Comparison of ENCODE assay signal across 24 cellular contexts in genomic region chr18:32373505-32373904, GRCh38.
DNase-seq lines count a peak whose midpoint lies in the region; ATAC-seq and TF ChIP-seq lines count a peak whose summit lies in the region.
"Had no signal": no experiment of that assay in that cellular context is flagged by ENCODE, and none has a peak within 500 bp of the region (broad histone marks: within the 10 kb centered on the region; RNA-seq: fewer than 3 reads in every experiment).

No MANE protein-coding gene starts in this region.

- TF ChIP-seq CTCF in RWPE2 (IDR thresholded peaks at IDR 0.05; ENCODE audit: poor library complexity, severe bottlenecking) (no peak), esophagus squamous epithelium (IDR thresholded peaks at IDR 0.05) (no peak), psoas muscle (IDR thresholded peaks at IDR 0.05) (no peak), GM13976 (IDR thresholded peaks at IDR 0.05; ENCODE audit: borderline replicate concordance, control extremely low read depth, extremely low read depth, insufficient read depth, missing control alignments) (no peak)

- H3K9me3 ChIP-seq in RWPE2 (ENCODE audit: severe bottlenecking) (no peaks in the 10 kb centered on the region), esophagus squamous epithelium (no peaks in the 10 kb centered on the region), psoas muscle (no peaks in the 10 kb centered on the region)
- H3K9me3 ChIP-seq: gastrocnemius medialis, spleen had no signal

- intact Hi-C loops in esophagus squamous epithelium (cut with DNase I) (no loop called here), psoas muscle (cut with DNase I) (loop anchor here in 1 of 2 donors (10.0 kb wide), 1 partner anchor 59 kb away; no protein-coding TSS in a partner anchor)

- H3K27ac ChIP-seq in RWPE2 (ENCODE audit: poor library complexity, severe bottlenecking) (peak overlapping the region; percentile 73), esophagus squamous epithelium (peak overlapping the region; percentile 70 to 94 (median 88)), psoas muscle (no peak overlapping the region)
- H3K27ac ChIP-seq: HL-60, spleen had no signal

- no peaks in the 10 kb centered on the region for H3K27me3 ChIP-seq in RWPE2 (ENCODE audit: insufficient read depth, poor library complexity, severe bottlenecking)
- H3K27me3 ChIP-seq in esophagus squamous epithelium, result no peaks in the 10 kb centered on the region
- H3K27me3 ChIP-seq in psoas muscle (ENCODE audit: insufficient read depth in 3 of 3, low read length in 2 of 3), result no peaks in the 10 kb centered on the region
- H3K27me3 ChIP-seq: gastrocnemius medialis, spleen had no signal

- ATAC-seq in RWPE2 (ENCODE audit: low read depth) (no peak), psoas muscle (peak in 3 of 4 donors; percentile 11 to 29 (median 27))
- ATAC-seq: stimulated activated effector memory CD8-positive, alpha-beta T cell treated with anti-CD3 and anti-CD28 coated beads, Interleukin-12 subunit alpha, Interleukin-12 subunit beta, amount 100 ng/mL, for 72 hours had no signal

- H3K36me3 ChIP-seq in RWPE2 (ENCODE audit: low read depth) (no peaks in the 10 kb centered on the region), esophagus squamous epithelium (no peaks in the 10 kb centered on the region), psoas muscle (ENCODE audit: insufficient read depth in 1 of 2, low read depth in 1 of 2) (no peaks in the 10 kb centered on the region)
- H3K36me3 ChIP-seq: gastrocnemius medialis, spleen had no signal

- TF ChIP-seq POLR2A in esophagus squamous epithelium (IDR thresholded peaks at IDR 0.05), result no peak

- H3K4me3 ChIP-seq in RWPE2 (ENCODE audit: severe bottlenecking) (no peak overlapping the region), esophagus squamous epithelium (no peak overlapping the region), psoas muscle (no peak overlapping the region)
- H3K4me3 ChIP-seq: gastrocnemius medialis, lung, spleen had no signal

- DNase-seq in COLO668 (lab: John Stamatoyannopoulos, UW; ENCODE audit: unreplicated experiment), result peak; percentile 30
- no peak for DNase-seq in RWPE2 (ENCODE audit: low spot score)
- no peak for DNase-seq in esophagus squamous epithelium (lab: John Stamatoyannopoulos, UW)
- DNase-seq in psoas muscle, result no peak
- DNase-seq in NOMO-1 treated with DMSO at 0.1 percent for 48 hours (lab: John Stamatoyannopoulos, UW; ENCODE audit: unreplicated experiment), result no peak
- no peak for DNase-seq in GM13976 (ENCODE audit: low spot score)
- DNase-seq in NCI-H446 treated with DMSO at 0.1 percent for 48 hours (lab: John Stamatoyannopoulos, UW), result no peak
- no peak for DNase-seq in NCI-H1930 (lab: John Stamatoyannopoulos, UW)
- DNase-seq: activated CD4-positive, alpha-beta memory T cell treated with anti-CD3 and anti-CD28 coated beads, Interleukin-2, amount 10 ng/mL, durations not matched to agents 7 days and 5 days; activated effector memory CD4-positive, alpha-beta T cell treated with anti-CD3 and anti-CD28 coated beads, Interleukin-2, amount 50 U/mL, for 16 hours; activated naive CD8-positive, alpha-beta T cell treated with anti-CD3 and anti-CD28 coated beads, Interleukin-2, amount 10 ng/mL, durations not matched to agents 7 days and 5 days; CD4-positive, CD25-positive, alpha-beta regulatory T cell; effector CD8-positive, alpha-beta T cell; erythroblast; hypothalamus; naive B cell; NCI-H187; retina; spleen; stimulated activated CD4-positive, alpha-beta T cell treated with anti-CD3 and anti-CD28 coated beads, Interleukin-2, amount 100 ng/mL, for 48 hours had no signal

- in situ Hi-C loops in GM13976 (cut with MboI; ENCODE audit: low sequenced_read_pairs, unreplicated experiment), result no loop called here

- H3K4me1 ChIP-seq in RWPE2 (ENCODE audit: insufficient read depth, poor library complexity, severe bottlenecking) (peaks cover 32% of the 10 kb centered on the region), esophagus squamous epithelium (peaks cover 5 to 60% (median 17%) of the 10 kb centered on the region in 3 donors), psoas muscle (peaks cover 22% of the 10 kb centered on the region)
- H3K4me1 ChIP-seq: spleen had no signal

- 80 to 82% methylated on average over 4 of the region's 4 CpGs for WGBS in esophagus squamous epithelium, 2 donors
- 87 to 91% (median 90%) methylated on average over 4 of the region's 4 CpGs for WGBS in psoas muscle, 3 donors
